In the genomic region with DNA sequence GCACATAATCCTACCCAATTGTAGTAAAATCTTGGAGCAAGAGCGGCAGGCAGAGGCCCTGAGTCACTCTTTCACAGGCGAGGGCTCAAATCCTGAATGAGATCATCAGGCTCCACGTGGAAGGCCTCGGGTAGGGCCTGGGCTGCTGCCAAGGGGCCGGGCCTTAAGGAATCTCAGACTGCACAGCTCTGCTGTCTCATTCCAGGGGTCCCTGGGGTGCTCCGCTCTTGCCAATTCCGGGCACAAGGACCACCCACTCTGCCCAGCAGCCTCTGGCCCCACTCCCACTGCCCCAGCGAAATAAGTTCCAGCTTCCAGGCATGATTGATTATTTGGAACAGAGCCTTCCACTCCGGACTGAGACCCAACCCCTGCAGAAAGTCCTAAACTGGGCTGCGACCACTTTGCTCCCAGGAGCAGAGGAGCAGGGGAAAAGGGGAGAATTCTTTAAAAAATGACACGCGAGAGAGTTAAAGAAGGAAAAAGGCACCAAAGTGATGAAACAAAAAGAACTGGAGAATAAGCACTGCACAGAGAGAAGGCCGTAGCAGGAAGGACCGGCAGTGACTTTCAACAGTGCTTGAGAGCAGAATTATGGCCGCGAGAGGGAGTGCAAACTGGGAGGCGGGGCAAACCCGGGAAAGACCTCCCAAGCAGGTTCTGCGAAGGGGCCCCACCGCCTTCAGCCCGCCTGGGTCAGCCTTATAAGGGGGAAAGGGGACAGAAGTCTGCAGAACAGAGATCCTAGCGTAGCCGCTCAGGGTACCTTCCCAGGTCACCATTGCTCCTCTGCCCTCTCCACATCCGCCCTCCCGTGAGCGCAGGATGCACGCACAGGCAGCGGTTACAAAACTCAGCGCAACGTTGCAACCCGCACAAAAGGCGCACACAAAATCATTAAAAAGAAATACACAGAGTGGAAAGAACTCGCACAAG, we compare ENCODE assay signal across 8 cellular contexts. TPM values are rescaled to one million over a fixed set of nuclear protein-coding genes. Genes with fewer than 3 reads are reported as not detected.
DNase-seq lines count a peak whose midpoint lies in the region; ATAC-seq and TF ChIP-seq lines count a peak whose summit lies in the region.

No MANE protein-coding gene starts in this region.

- TF ChIP-seq CTCF in HL-60 (IDR thresholded peaks at IDR 0.05; ENCODE audit: insufficient read depth, low read length) (no peak), SK-N-SH (IDR thresholded peaks at IDR 0.05) (peak; percentile 42), liver (IDR thresholded peaks at IDR 0.05; ENCODE audit: low read depth, low read length, missing input control) (peak; percentile 14)

- peaks cover 54% of the 10 kb centered on the region for H3K27me3 ChIP-seq in HL-60 (ENCODE audit: insufficient read depth, poor library complexity, severe bottlenecking)
- no peaks in the 10 kb centered on the region for H3K27me3 ChIP-seq in SK-N-SH (ENCODE audit: insufficient read depth)
- peaks cover 17% of the 10 kb centered on the region for H3K27me3 ChIP-seq in ectodermal cell (ENCODE audit: control insufficient read depth, insufficient read depth, low read length, poor library complexity, severe bottlenecking)
- H3K27me3 ChIP-seq in liver (ENCODE audit: control insufficient read depth in 4 of 4, insufficient read depth in 4 of 4, low read length in 3 of 4) = peaks cover 0 to 7% (median 0%) of the 10 kb centered on the region in 4 donors

- H3K4me3 Mint-ChIP-seq in stimulated activated naive B cell treated with anti-CD40 and anti-IgM and Interleukin-4, amounts not matched to agents 10 μg/mL and 1 μg/mL and 100 μg/mL, for 72 hours = peak overlapping the region; percentile 52 to 62

- WGBS in SK-N-SH (ENCODE audit: low lambda C conversion rate) = 2% methylated on average over 28 of the region's 33 CpGs
- WGBS in ectodermal cell, 2 experiments = 4 to 5% methylated on average over 33 of the region's 33 CpGs
- 5% methylated on average over 33 of the region's 33 CpGs for WGBS in liver

- H3K27me3 Mint-ChIP-seq in stimulated activated naive B cell treated with anti-CD40 and anti-IgM and Interleukin-4, amounts not matched to agents 10 μg/mL and 1 μg/mL and 100 μg/mL, for 72 hours = peaks cover 66 to 83% of the 10 kb centered on the region in 2 donors

- H3F3A ChIP-seq in SK-N-SH (replicated peaks; ENCODE audit: insufficient read depth) = peaks cover 46% of the 10 kb centered on the region

- peak overlapping the region; percentile 70 for H2AFZ ChIP-seq in SK-N-SH (ENCODE audit: low read depth)

- POLR2A ChIA-PET in SK-N-SH (lab: Yijun Ruan, JAX) = no interaction called here

- peaks cover 30 to 44% of the 10 kb centered on the region in 2 donors for H3K4me1 Mint-ChIP-seq in stimulated activated naive B cell treated with anti-CD40 and anti-IgM and Interleukin-4, amounts not matched to agents 10 μg/mL and 1 μg/mL and 100 μg/mL, for 72 hours

- peaks cover 46% of the 10 kb centered on the region for H3K79me2 ChIP-seq in SK-N-SH (ENCODE audit: insufficient read depth)

- H3K27ac Mint-ChIP-seq in stimulated activated naive B cell treated with anti-CD40 and anti-IgM and Interleukin-4, amounts not matched to agents 10 μg/mL and 1 μg/mL and 100 μg/mL, for 72 hours = no peak overlapping the region

- H3K9me3 ChIP-seq in SK-N-SH = no peaks in the 10 kb centered on the region
- no peaks in the 10 kb centered on the region for H3K9me3 ChIP-seq in ectodermal cell (ENCODE audit: control insufficient read depth, low read length)
- no peaks in the 10 kb centered on the region for H3K9me3 ChIP-seq in liver (ENCODE audit: control insufficient read depth in 4 of 4, low read length in 3 of 4)

- H3K9me3 Mint-ChIP-seq in stimulated activated naive B cell treated with anti-CD40 and anti-IgM and Interleukin-4, amounts not matched to agents 10 μg/mL and 1 μg/mL and 100 μg/mL, for 72 hours = no peaks in the 10 kb centered on the region

- H3K36me3 ChIP-seq in SK-N-SH (replicated peaks in 1 of 2; ENCODE audit: control insufficient read depth in 1 of 2, insufficient read depth in 2 of 2, low read length in 1 of 2) (peaks cover 38 to 45% of the 10 kb centered on the region in 2 experiments), ectodermal cell (ENCODE audit: control insufficient read depth, insufficient read depth, low read length) (peaks cover 22% of the 10 kb centered on the region), liver (ENCODE audit: control insufficient read depth in 4 of 4, insufficient read depth in 3 of 4, low read depth in 1 of 4, low read length in 3 of 4) (peaks cover 0 to 32% (median 15%) of the 10 kb centered on the region in 4 donors)

- peak in 1 of 2 experiments; percentile 18; a peak in 1 of 4 replicates for TF ChIP-seq EP300 in SK-N-SH (IDR thresholded peaks at IDR 0.05; ENCODE audit: borderline replicate concordance in 1 of 2, low read depth in 1 of 2, low read length in 1 of 2)

- CTCF ChIA-PET in SK-N-SH (lab: Yijun Ruan, JAX) = interaction anchor here (0.6 to 7.1 kb wide), 15 partner anchors 7 to 1901 kb away, joined by 3 to 92 read pairs (median 3); no protein-coding TSS in a partner anchor

- peak overlapping the region; percentile 90 for H3K9ac ChIP-seq in SK-N-SH
- peak overlapping the region; percentile 74 to 77 for H3K9ac ChIP-seq in liver (ENCODE audit: low read depth in 1 of 2, low read length in 2 of 2)

- TF ChIP-seq RAD21 in SK-N-SH (IDR thresholded peaks at IDR 0.05; ENCODE audit: low read length) (no peak), liver (IDR thresholded peaks at IDR 0.05) (no peak)

- ATAC-seq in stimulated activated naive B cell treated with anti-CD40 and anti-IgM and Interleukin-4, amounts not matched to agents 10 μg/mL and 1 μg/mL and 100 μg/mL, for 72 hours (replicated peaks) = peak in 1 of 2 donors; percentile 33

- peaks cover 67% of the 10 kb centered on the region for H4K20me1 ChIP-seq in SK-N-SH (ENCODE audit: insufficient read depth)

- H3K36me3 Mint-ChIP-seq in stimulated activated naive B cell treated with anti-CD40 and anti-IgM and Interleukin-4, amounts not matched to agents 10 μg/mL and 1 μg/mL and 100 μg/mL, for 72 hours = peaks cover 0 to 3% of the 10 kb centered on the region in 2 donors

- H3K4me1 ChIP-seq in SK-N-SH (ENCODE audit: control insufficient read depth in 1 of 2, insufficient read depth in 2 of 2, low read depth in 1 of 2, low read length in 1 of 2) (peaks cover 25 to 29% of the 10 kb centered on the region in 2 experiments; a peak in 3 of 4 replicates), ectodermal cell (ENCODE audit: control insufficient read depth, insufficient read depth, low read length) (peaks cover 10% of the 10 kb centered on the region), liver (ENCODE audit: control insufficient read depth in 4 of 4, insufficient read depth in 4 of 4, low read length in 3 of 4) (peaks cover 0 to 35% (median 22%) of the 10 kb centered on the region in 4 donors)

- H3K27ac ChIP-seq in HL-60 (replicated peaks) (no peak overlapping the region), SK-N-SH (ENCODE audit: low read depth in 2 of 2, low read length in 1 of 2) (peak overlapping the region; percentile 78 to 85), ectodermal cell (ENCODE audit: insufficient read depth, low read depth, low read length, poor library complexity, severe bottlenecking) (peak overlapping the region; percentile 82), liver (ENCODE audit: low read depth in 1 of 2, low read length in 2 of 2) (peak overlapping the region; percentile 77 to 90)

- peak; percentile 92 for DNase-seq in AG20443 (ENCODE audit: low spot score)
- DNase-seq in HL-60 (ENCODE audit: low read depth in 1 of 2, low spot score in 1 of 2) = no peak
- DNase-seq in SK-N-SH = peak; percentile 72
- no peak for DNase-seq in stimulated activated naive B cell treated with anti-CD40 and anti-IgM and Interleukin-4, amounts not matched to agents 10 μg/mL and 1 μg/mL and 100 μg/mL, for 72 hours
- DNase-seq in CD1c-positive myeloid dendritic cell (ENCODE audit: extremely low spot score) = no peak
- DNase-seq in stimulated activated CD4-positive, alpha-beta T cell treated with anti-CD3 and anti-CD28 coated beads, Interleukin-12 subunit alpha, Interleukin-12 subunit beta, amount 100 ng/mL, for 4 hours = no peak

- H3K9me2 ChIP-seq in SK-N-SH = no peaks in the 10 kb centered on the region

- peak overlapping the region; percentile 83 for H3K4me2 ChIP-seq in SK-N-SH

- H3K4me3 ChIP-seq in HL-60 (replicated peaks; ENCODE audit: insufficient read depth, low read length) (peak overlapping the region; percentile 43), SK-N-SH (ENCODE audit: low read depth in 2 of 2, low read length in 1 of 2) (peak overlapping the region; percentile 89 to 91), ectodermal cell (ENCODE audit: insufficient read depth, low read depth, low read length) (peak overlapping the region; percentile 85), liver (ENCODE audit: low read depth in 1 of 3, low read length in 3 of 3) (peak overlapping the region; percentile 72 to 92 (median 92))

TF ChIP-seq in SK-N-SH, 30 proteins besides CTCF, POLR2A, EP300 and RAD21 (continues in another document):
- TF ChIP-seq SIN3A (IDR thresholded peaks at IDR 0.05; ENCODE audit: borderline replicate concordance, low read depth, low read length) = no peak
- TF ChIP-seq POLR2AphosphoS5 (IDR thresholded peaks at IDR 0.05; ENCODE audit: low read depth, low read length) = peak; percentile 40; the same call in 1 of the 2 replicates
- TF ChIP-seq FOXM1 (IDR thresholded peaks at IDR 0.05; ENCODE audit: low read depth) = 0 out of 2 replicates have a peak, but pooled peaks have one; percentile 27
- peak; percentile 93 for TF ChIP-seq MXI1 (IDR thresholded peaks at IDR 0.05; ENCODE audit: low read depth, low read length)
- TF ChIP-seq GABPA (IDR thresholded peaks at IDR 0.05; ENCODE audit: low read depth) = no peak

TF ChIP-seq in liver, 16 proteins besides CTCF, POLR2A, EP300 and RAD21 (continues in another document):
- TF ChIP-seq MAX (IDR thresholded peaks at IDR 0.05) = peak; percentile 46
- TF ChIP-seq NR2F2 (IDR thresholded peaks at IDR 0.05) = no peak
- TF ChIP-seq JUND (IDR thresholded peaks at IDR 0.05) = peak; percentile 92 to 96
- no peak for TF ChIP-seq TAF1 (conservative IDR thresholded peaks at IDR 0.05)

RNA-seq across cellular contexts. Expression of gene ADAMTS1, which starts 2.0 kb away (rescaled TPM):
- polyA plus RNA-seq in SK-N-SH (2012; rRNA removed) = 118 and 137 TPM in 2 replicates
- 69.8 and 75.6 TPM in 2 replicates for polyA plus RNA-seq in SK-N-SH (2012; cell fraction: cytosol; rRNA removed)
- 389 and 512 TPM in 2 replicates for polyA plus RNA-seq in SK-N-SH (2012; cell fraction: nucleus; rRNA removed)
- 16.5 TPM for polyA plus RNA-seq in ectodermal cell (2013, experiment 1 of 4)
- 10.1 TPM for polyA plus RNA-seq in ectodermal cell (2013, experiment 2 of 4)
- polyA plus RNA-seq in ectodermal cell (2013, experiment 3 of 4) = 10.9 TPM
- polyA plus RNA-seq in ectodermal cell (2013, experiment 4 of 4) = 10.9 TPM
- total RNA-seq in liver = 10 to 100 TPM; 13.4 to 23.1 TPM
- 1 to 10 TPM; 3.3 to 8.0 TPM for polyA plus RNA-seq in liver

Comparison
In these comparisons a context has a peak if more than half of its experiments do, and no peak if none do; other contexts are left out.
1. DNase-seq: peak in AG20443 (single experiment) and SK-N-SH (single experiment); none in HL-60 (0 of 2), stimulated activated naive B cell treated with anti-CD40 and anti-IgM and Interleukin-4, amounts not matched to agents 10 μg/mL and 1 μg/mL and 100 μg/mL, for 72 hours (single experiment), CD1c-positive myeloid dendritic cell (single experiment) and stimulated activated CD4-positive, alpha-beta T cell treated with anti-CD3 and anti-CD28 coated beads, Interleukin-12 subunit alpha, Interleukin-12 subunit beta, amount 100 ng/mL, for 4 hours (single experiment).
2. RNA of gene ADAMTS1, which starts 2.0 kb away (polyA plus RNA-seq): 69.8 to 512 TPM in SK-N-SH; 3.3 to 8.0 TPM in liver; every median in the first group is over 4 times any median in the second.
3. Peak in every context shown above with its lines, with median percentiles within 50 percentile points of each other: H3K4me3 ChIP-seq.